ENCODE assay signal across 26 cellular contexts in the genomic region with DNA sequence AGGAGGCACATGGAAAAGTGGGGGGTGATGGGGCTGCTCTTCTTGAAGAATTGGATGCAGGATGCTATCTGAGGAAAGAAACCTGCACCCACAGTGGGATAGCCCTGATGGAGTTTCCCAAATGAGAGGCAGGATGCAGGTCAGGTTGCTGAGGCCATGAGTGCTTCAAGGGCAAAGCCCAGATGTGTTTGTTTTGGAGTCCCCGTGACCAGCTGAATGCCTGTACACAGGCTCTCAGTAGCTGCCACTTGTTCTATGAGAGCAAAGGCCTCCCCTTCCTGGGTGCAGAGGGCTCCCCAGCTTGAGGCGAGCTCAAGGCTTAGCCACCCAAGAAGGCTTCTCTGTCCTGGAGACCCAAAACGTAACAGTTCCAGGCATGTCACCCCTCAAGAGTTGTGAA.
"Had no signal": no experiment of that assay in that cellular context is flagged by ENCODE, and none has a peak within 500 bp of the region (broad histone marks: within the 10 kb centered on the region; RNA-seq: fewer than 3 reads in every experiment).

No MANE protein-coding gene starts in this region.

- FAIRE-seq: astrocyte had no signal

- H3K27ac ChIP-seq: cardiac muscle cell had no signal

- H3K27me3 ChIP-seq: cardiac muscle cell had no signal

- DNase-seq: activated CD4-positive, alpha-beta T cell treated with anti-CD3 and anti-CD28 coated beads for 48 hours; activated CD4-positive, alpha-beta T cell treated with anti-CD3 and anti-CD28 coated beads, Interleukin-2, amount 50 U/mL, for 48 hours; activated CD4-positive, CD25-positive, alpha-beta regulatory T cell treated with anti-CD3 and anti-CD28 coated beads, Interleukin-2, amount 50 U/mL, for 72 hours; activated CD8-positive, alpha-beta memory T cell treated with anti-CD3 and anti-CD28 coated beads, Interleukin-2, amount 10 ng/mL, durations not matched to agents 7 days and 5 days; activated effector memory CD4-positive, alpha-beta T cell treated with anti-CD3 and anti-CD28 coated beads, Interleukin-2, amount 50 U/mL, for 16 hours; activated naive CD4-positive, alpha-beta T cell treated with Interleukin-2 at 50 U/mL for 16 hours; activated naive CD8-positive, alpha-beta T cell treated with anti-CD3 and anti-CD28 coated beads, Interleukin-2, amount 50 U/mL, for 24 hours; activated T-cell treated with anti-CD3 and anti-CD28 coated beads, Interleukin-2, amount 50 U/mL, for 24 hours; amniotic stem cell; Kasumi-1; NCI-H1048; NCI-H1417; NCI-H2029; NCI-H2107; NCI-H2171 treated with DMSO at 0.1 percent for 48 hours; NCI-H226; NCI-H510A; NCI-H526 treated with DMSO at 0.1 percent for 48 hours; NCI-H82; SIG-M5; T-helper 17 cell; T-helper 9 cell had no signal

- H3K36me3 ChIP-seq: cardiac muscle cell had no signal

- H3K4me3 ChIP-seq: cardiac muscle cell had no signal

- ATAC-seq: activated CD8-positive, alpha-beta memory T cell treated with anti-CD3 and anti-CD28 coated beads, Interleukin-2, amount 10 ng/mL, durations not matched to agents 7 days and 5 days; activated naive CD4-positive, alpha-beta T cell treated with anti-CD3 and anti-CD28 coated beads, Interleukin-2, amount 50 U/mL, for 72 hours; activated naive CD8-positive, alpha-beta T cell treated with anti-CD3 and anti-CD28 coated beads, Interleukin-2, amount 50 U/mL, for 24 hours; T-helper 17 cell; WTC11 had no signal
